Comparison of ENCODE assay signal across 8 cellular contexts in the genomic region with DNA sequence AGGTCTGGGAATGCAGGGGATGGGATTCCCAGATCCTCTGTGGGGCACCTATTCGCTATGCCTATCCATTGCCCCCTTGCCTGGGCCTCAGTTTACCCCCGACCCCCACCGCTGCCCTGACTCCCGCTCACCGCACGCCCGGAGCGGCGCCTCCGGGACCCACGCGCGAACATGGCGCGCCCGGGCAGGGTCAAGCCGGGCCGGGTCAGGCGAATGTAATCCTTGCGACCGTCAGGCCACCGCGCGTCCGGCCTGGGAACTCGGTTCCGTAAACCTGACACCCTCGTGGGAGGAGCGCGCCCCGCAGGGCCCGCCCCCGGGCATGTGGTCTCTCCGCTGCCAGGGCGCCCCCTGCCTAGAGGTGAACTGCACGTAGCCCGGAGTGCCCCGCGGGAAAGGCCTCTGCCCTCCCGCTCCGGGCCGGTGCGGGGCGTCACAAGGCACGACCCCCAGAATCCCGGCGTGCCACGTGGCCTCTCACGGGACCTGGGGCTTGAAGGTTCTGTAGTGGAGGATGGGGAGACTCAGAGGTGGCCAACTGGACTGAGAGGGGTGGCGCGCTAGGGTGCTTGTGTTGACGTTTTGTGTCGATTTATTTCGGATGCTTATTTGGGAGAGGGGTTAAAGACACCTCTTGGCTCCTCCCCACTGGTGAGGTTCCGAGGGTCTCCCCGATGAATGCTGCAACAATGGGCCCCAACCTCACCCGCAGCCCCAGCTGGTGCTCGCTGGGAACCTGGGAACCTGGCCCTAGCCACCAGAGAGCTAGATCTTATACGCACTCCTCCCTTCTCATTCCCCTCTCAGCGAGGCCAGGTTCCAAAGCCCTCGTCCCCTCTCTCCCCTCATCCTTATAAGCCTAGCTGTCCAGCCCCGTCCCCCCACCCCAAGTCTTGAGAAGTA. TPM values are rescaled to one million over a fixed set of nuclear protein-coding genes. Genes with fewer than 3 reads are reported as not detected.
DNase-seq lines count a peak whose midpoint lies in the region; ATAC-seq and TF ChIP-seq lines count a peak whose summit lies in the region.

Gene PRICKLE3, minus strand, starts transcription at position 249 of the 903 bp plus-strand sequence. Its CDS starts 76 bp downstream, at position 173.

- peak within 1 kb of the TSS; percentile 10; the same call in 1 of the 2 replicates for H3K27ac ChIP-seq in HEK293 (ENCODE audit: extremely low read depth, low read depth, low read length)

- CTCF ChIA-PET in HEK293 (lab: Yijun Ruan, JAX), result interaction anchor here (0.5 to 0.9 kb wide), 3 partner anchors 14 to 23 kb away, joined by 3 to 4 read pairs (median 4); no protein-coding TSS in a partner anchor
- CTCF ChIA-PET in activated CD4-positive, alpha-beta T cell treated with anti-CD3 and anti-CD28 coated beads, Interleukin-2, amount 10 ng/mL, durations not matched to agents 7 days and 5 days (lab: Charles Lee), result interaction anchor here (0.6 kb wide), 1 partner anchor 129 kb away, joined by 3 read pairs; no protein-coding TSS in a partner anchor

- peak; percentile 91 for TF ChIP-seq CTCF in HEK293 (tag by site-specific recombination; IDR thresholded peaks at IDR 0.05)

- peak within 1 kb of the TSS; percentile 54 for H3K4me3 ChIP-seq in HEK293 (ENCODE audit: low read depth, low read length)

- H3K36me3 Mint-ChIP-seq in activated CD4-positive, alpha-beta T cell treated with anti-CD3 and anti-CD28 coated beads, Interleukin-2, amount 10 ng/mL, durations not matched to agents 7 days and 5 days (ENCODE audit: low read depth), result peaks cover 8% of the 10 kb centered on the region

- peaks cover 2% of the 10 kb centered on the region; the same call in 1 of the 2 replicates for H3K4me1 ChIP-seq in HEK293 (ENCODE audit: control insufficient read depth, insufficient read depth, low read length)

- H3K4me3 Mint-ChIP-seq in activated CD4-positive, alpha-beta T cell treated with anti-CD3 and anti-CD28 coated beads, Interleukin-2, amount 10 ng/mL, durations not matched to agents 7 days and 5 days, result peak within 1 kb of the TSS; percentile 80

- H3K27ac Mint-ChIP-seq in activated CD4-positive, alpha-beta T cell treated with anti-CD3 and anti-CD28 coated beads, Interleukin-2, amount 10 ng/mL, durations not matched to agents 7 days and 5 days, result peak within 1 kb of the TSS; percentile 84

- H3K9me3 Mint-ChIP-seq in activated CD4-positive, alpha-beta T cell treated with anti-CD3 and anti-CD28 coated beads, Interleukin-2, amount 10 ng/mL, durations not matched to agents 7 days and 5 days, result no peaks in the 10 kb centered on the region

- no peaks in the 10 kb centered on the region for H3K27me3 Mint-ChIP-seq in activated CD4-positive, alpha-beta T cell treated with anti-CD3 and anti-CD28 coated beads, Interleukin-2, amount 10 ng/mL, durations not matched to agents 7 days and 5 days

- POLR2A ChIA-PET in HEK293 (lab: Yijun Ruan, JAX), result no interaction called here
- POLR2A ChIA-PET in activated CD4-positive, alpha-beta T cell treated with anti-CD3 and anti-CD28 coated beads, Interleukin-2, amount 10 ng/mL, durations not matched to agents 7 days and 5 days (lab: Charles Lee), result no interaction called here

- DNase-seq in DMS 273 treated with DMSO at 0.1 percent for 48 hours (lab: John Stamatoyannopoulos, UW) (peak; percentile 32), NCI-H2196 (lab: John Stamatoyannopoulos, UW; ENCODE audit: unreplicated experiment) (peak; percentile 70), ecto neural progenitor cell (ENCODE audit: low spot score) (peak; percentile 85), medulla oblongata (ENCODE audit: extremely low spot score) (peak; percentile 63)
- peak; percentile 76 for DNase-seq in activated CD4-positive, alpha-beta T cell treated with anti-CD3 and anti-CD28 coated beads, Interleukin-2, amount 10 ng/mL, durations not matched to agents 7 days and 5 days
- DNase-seq in stimulated activated CD8-positive, alpha-beta memory T cell treated with anti-CD3 and anti-CD28 coated beads, Interleukin-7, amount 100 ng/mL, for 24 hours (ENCODE audit: low read depth), result peak; percentile 40

- H3K36me3 ChIP-seq in HEK293 (ENCODE audit: control insufficient read depth in 2 of 2, insufficient read depth in 1 of 2, low read length in 2 of 2), result peaks cover 10 to 16% of the 10 kb centered on the region in 2 experiments; a peak in 2 of 3 replicates

- ATAC-seq in GM21381 (IDR thresholded peaks at IDR 0.05; ENCODE audit: unreplicated experiment), result no peak

- H3K9me3 ChIP-seq in HEK293 (ENCODE audit: control insufficient read depth, insufficient read depth, low read depth, low read length), result no peaks in the 10 kb centered on the region

- H3K4me1 Mint-ChIP-seq in activated CD4-positive, alpha-beta T cell treated with anti-CD3 and anti-CD28 coated beads, Interleukin-2, amount 10 ng/mL, durations not matched to agents 7 days and 5 days, result peaks cover 38% of the 10 kb centered on the region

TF ChIP-seq in HEK293, 187 proteins besides CTCF, POLR2A, EP300 and RAD21 (continues in another document):
- TF ChIP-seq ZNF394 (tag by site-specific recombination; IDR thresholded peaks at IDR 0.05; ENCODE audit: borderline replicate concordance) (no peak), ZNF843 (tag by site-specific recombination; IDR thresholded peaks at IDR 0.05) (no peak), ZNF311 (tag by site-specific recombination; IDR thresholded peaks at IDR 0.05; ENCODE audit: borderline replicate concordance) (no peak), ZNF548 (tag by site-specific recombination; IDR thresholded peaks at IDR 0.05) (no peak), ZNF621 (tag by site-specific recombination; IDR thresholded peaks at IDR 0.05) (no peak), ZNF76 (tag by site-specific recombination; IDR thresholded peaks at IDR 0.05; ENCODE audit: borderline replicate concordance, low read depth) (peak; percentile 68; the same call in 1 of the 2 replicates), ZBTB20 (tag by site-specific recombination; IDR thresholded peaks at IDR 0.05) (peak; percentile 69; the same call in 1 of the 2 replicates), ZBTB8A (tag by site-specific recombination; IDR thresholded peaks at IDR 0.05) (peak; percentile 91), ZNF701 (tag by site-specific recombination; IDR thresholded peaks at IDR 0.05) (no peak), ZNF488 (tag by site-specific recombination; IDR thresholded peaks at IDR 0.05) (no peak), ZNF449 (tag by site-specific recombination; IDR thresholded peaks at IDR 0.05) (peak; percentile 18; the same call in 1 of the 2 replicates), KLF9 (tag by site-specific recombination; IDR thresholded peaks at IDR 0.05; ENCODE audit: low read depth) (peak; percentile 68)
- TF ChIP-seq, protein P1, sequence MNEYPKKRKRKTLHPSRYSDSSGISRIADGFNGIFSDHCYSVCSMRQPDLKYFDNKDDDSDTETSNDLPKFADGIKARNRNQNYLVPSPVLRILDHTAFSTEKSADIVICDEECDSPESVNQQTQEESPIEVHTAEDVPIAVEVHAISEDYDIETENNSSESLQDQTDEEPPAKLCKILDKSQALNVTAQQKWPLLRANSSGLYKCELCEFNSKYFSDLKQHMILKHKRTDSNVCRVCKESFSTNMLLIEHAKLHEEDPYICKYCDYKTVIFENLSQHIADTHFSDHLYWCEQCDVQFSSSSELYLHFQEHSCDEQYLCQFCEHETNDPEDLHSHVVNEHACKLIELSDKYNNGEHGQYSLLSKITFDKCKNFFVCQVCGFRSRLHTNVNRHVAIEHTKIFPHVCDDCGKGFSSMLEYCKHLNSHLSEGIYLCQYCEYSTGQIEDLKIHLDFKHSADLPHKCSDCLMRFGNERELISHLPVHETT (tag by site-specific recombination; IDR thresholded peaks at IDR 0.05), result no peak
- TF ChIP-seq, protein P2, sequence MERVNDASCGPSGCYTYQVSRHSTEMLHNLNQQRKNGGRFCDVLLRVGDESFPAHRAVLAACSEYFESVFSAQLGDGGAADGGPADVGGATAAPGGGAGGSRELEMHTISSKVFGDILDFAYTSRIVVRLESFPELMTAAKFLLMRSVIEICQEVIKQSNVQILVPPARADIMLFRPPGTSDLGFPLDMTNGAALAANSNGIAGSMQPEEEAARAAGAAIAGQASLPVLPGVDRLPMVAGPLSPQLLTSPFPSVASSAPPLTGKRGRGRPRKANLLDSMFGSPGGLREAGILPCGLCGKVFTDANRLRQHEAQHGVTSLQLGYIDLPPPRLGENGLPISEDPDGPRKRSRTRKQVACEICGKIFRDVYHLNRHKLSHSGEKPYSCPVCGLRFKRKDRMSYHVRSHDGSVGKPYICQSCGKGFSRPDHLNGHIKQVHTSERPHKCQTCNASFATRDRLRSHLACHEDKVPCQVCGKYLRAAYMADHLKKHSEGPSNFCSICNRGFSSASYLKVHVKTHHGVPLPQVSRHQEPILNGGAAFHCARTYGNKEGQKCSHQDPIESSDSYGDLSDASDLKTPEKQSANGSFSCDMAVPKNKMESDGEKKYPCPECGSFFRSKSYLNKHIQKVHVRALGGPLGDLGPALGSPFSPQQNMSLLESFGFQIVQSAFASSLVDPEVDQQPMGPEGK (tag by site-specific recombination; IDR thresholded peaks at IDR 0.05), result peak; percentile 89

RNA-seq across cellular contexts. Expression of gene PRICKLE3, which starts in this region (rescaled TPM):
- 10 to 100 TPM; 13.7 to 17.6 TPM for total RNA-seq in activated CD4-positive, alpha-beta T cell treated with anti-CD3 and anti-CD28 coated beads, Interleukin-2, amount 10 ng/mL, durations not matched to agents 7 days and 5 days

Comparison
In these comparisons a context has a peak if more than half of its experiments do, and no peak if none do; other contexts are left out.
1. DNase-seq: peak in every context shown above with its lines; median percentile 85 in ecto neural progenitor cell; 76 in activated CD4-positive, alpha-beta T cell treated with anti-CD3 and anti-CD28 coated beads, Interleukin-2, amount 10 ng/mL, durations not matched to agents 7 days and 5 days; 70 in NCI-H2196; 63 in medulla oblongata; 40 in stimulated activated CD8-positive, alpha-beta memory T cell treated with anti-CD3 and anti-CD28 coated beads, Interleukin-7, amount 100 ng/mL, for 24 hours; 32 in DMS 273 treated with DMSO at 0.1 percent for 48 hours.